In genomic region chr5:145777445-145778063, GRCh38 we compare ENCODE assay signal across 25 cellular contexts.
"Had no signal": no experiment of that assay in that cellular context is flagged by ENCODE, and none has a peak within 500 bp of the region (broad histone marks: within the 10 kb centered on the region; RNA-seq: fewer than 3 reads in every experiment).

No MANE protein-coding gene starts in this region.

- H3K4me3 Mint-ChIP-seq: activated CD4-positive, alpha-beta T cell treated with anti-CD3 and anti-CD28 coated beads for 36 hours; activated CD8-positive, alpha-beta memory T cell treated with anti-CD3 and anti-CD28 coated beads, Interleukin-2, amount 10 ng/mL, durations not matched to agents 7 days and 5 days; activated CD8-positive, alpha-beta T cell treated with anti-CD3 and anti-CD28 coated beads, Interleukin-2, amount 10 ng/mL, durations not matched to agents 7 days and 5 days; activated naive CD4-positive, alpha-beta T cell treated with anti-CD3 and anti-CD28 coated beads, Interleukin-2, amount 50 U/mL, for 24 hours; activated naive CD8-positive, alpha-beta T cell treated with anti-CD3 and anti-CD28 coated beads, Interleukin-2, amount 50 U/mL, for 24 hours; central memory CD8-positive, alpha-beta T cell; effector memory CD8-positive, alpha-beta T cell; memory B cell; naive thymus-derived CD4-positive, alpha-beta T cell; stimulated activated naive CD8-positive, alpha-beta T cell treated with anti-CD3 and anti-CD28 coated beads, Interleukin-15, amount 100 ng/mL, for 72 hours; T-helper 2 cell treated with Interferon-gamma antibody and Interleukin-4, amounts not matched to agents 5 μg/mL and 100 μg/mL, for 36 hours; type B pancreatic cell had no signal

- H3K4me1 Mint-ChIP-seq: activated CD4-positive, alpha-beta T cell treated with anti-CD3 and anti-CD28 coated beads for 36 hours; activated CD8-positive, alpha-beta memory T cell treated with anti-CD3 and anti-CD28 coated beads, Interleukin-2, amount 10 ng/mL, durations not matched to agents 7 days and 5 days; activated naive CD4-positive, alpha-beta T cell treated with anti-CD3 and anti-CD28 coated beads, Interleukin-2, amount 50 U/mL, for 24 hours; activated naive CD8-positive, alpha-beta T cell treated with anti-CD3 and anti-CD28 coated beads, Interleukin-2, amount 50 U/mL, for 24 hours; central memory CD8-positive, alpha-beta T cell; memory B cell; naive thymus-derived CD4-positive, alpha-beta T cell; stimulated activated naive CD8-positive, alpha-beta T cell treated with anti-CD3 and anti-CD28 coated beads, Interleukin-15, amount 100 ng/mL, for 72 hours had no signal

- H3K27ac Mint-ChIP-seq: activated CD4-positive, alpha-beta T cell treated with anti-CD3 and anti-CD28 coated beads for 36 hours; activated CD8-positive, alpha-beta memory T cell treated with anti-CD3 and anti-CD28 coated beads, Interleukin-2, amount 10 ng/mL, durations not matched to agents 7 days and 5 days; activated CD8-positive, alpha-beta T cell treated with anti-CD3 and anti-CD28 coated beads, Interleukin-2, amount 10 ng/mL, durations not matched to agents 7 days and 5 days; activated naive CD4-positive, alpha-beta T cell treated with anti-CD3 and anti-CD28 coated beads, Interleukin-2, amount 50 U/mL, for 24 hours; activated naive CD8-positive, alpha-beta T cell treated with anti-CD3 and anti-CD28 coated beads, Interleukin-2, amount 50 U/mL, for 24 hours; activated T-helper 2 cell treated with anti-CD3 and anti-CD28 coated beads, Interferon-gamma antibody, Interleukin-2, Interleukin-4, amounts not matched to agents 10 μg/mL and 5 μg/mL and 100 μg/mL, durations not matched to agents 14 hours and 24 hours and 36 hours; effector memory CD8-positive, alpha-beta T cell; memory B cell; naive thymus-derived CD4-positive, alpha-beta T cell; progenitor cell of endocrine pancreas; stimulated activated naive CD8-positive, alpha-beta T cell treated with anti-CD3 and anti-CD28 coated beads, Interleukin-15, amount 100 ng/mL, for 72 hours; T-helper 2 cell treated with Interferon-gamma antibody and Interleukin-4, amounts not matched to agents 5 μg/mL and 100 μg/mL, for 36 hours; type B pancreatic cell had no signal

- DNase-seq: activated CD4-positive, alpha-beta T cell treated with anti-CD3 and anti-CD28 coated beads for 36 hours; activated CD4-positive, CD25-positive, alpha-beta regulatory T cell; activated CD8-positive, alpha-beta memory T cell treated with anti-CD3 and anti-CD28 coated beads, Interleukin-2, amount 10 ng/mL, durations not matched to agents 7 days and 5 days; activated CD8-positive, alpha-beta T cell treated with anti-CD3 and anti-CD28 coated beads, Interleukin-2, amount 10 ng/mL, durations not matched to agents 7 days and 5 days; activated naive CD8-positive, alpha-beta T cell treated with anti-CD3 and anti-CD28 coated beads, Interleukin-2, amount 50 U/mL, for 24 hours; activated T-cell treated with anti-CD3 and anti-CD28 coated beads, Interleukin-2, amount 50 U/mL, for 48 hours; effector memory CD8-positive, alpha-beta T cell; gastrocnemius medialis; glutamatergic neuron; left cardiac atrium; midbrain; naive thymus-derived CD4-positive, alpha-beta T cell; stimulated activated CD4-positive, alpha-beta T cell treated with anti-CD3 and anti-CD28 coated beads, Interleukin-12 subunit alpha, Interleukin-12 subunit beta, amount 100 ng/mL, for 4 hours; stimulated activated CD4-positive, alpha-beta T cell treated with anti-CD3 and anti-CD28 coated beads, Interleukin-4, amount 100 ng/mL, for 1 hour; stimulated activated naive CD8-positive, alpha-beta T cell treated with anti-CD3 and anti-CD28 coated beads, Interleukin-15, amount 100 ng/mL, for 72 hours; substantia nigra; uterus had no signal

- H3K9me3 Mint-ChIP-seq: activated naive CD4-positive, alpha-beta T cell treated with anti-CD3 and anti-CD28 coated beads, Interleukin-2, amount 50 U/mL, for 24 hours; activated naive CD8-positive, alpha-beta T cell treated with anti-CD3 and anti-CD28 coated beads, Interleukin-2, amount 50 U/mL, for 24 hours; activated T-helper 2 cell treated with anti-CD3 and anti-CD28 coated beads, Interferon-gamma antibody, Interleukin-2, Interleukin-4, amounts not matched to agents 10 μg/mL and 5 μg/mL and 100 μg/mL, durations not matched to agents 14 hours and 24 hours and 36 hours; central memory CD8-positive, alpha-beta T cell; effector memory CD8-positive, alpha-beta T cell; memory B cell; naive thymus-derived CD4-positive, alpha-beta T cell; stimulated activated naive CD8-positive, alpha-beta T cell treated with anti-CD3 and anti-CD28 coated beads, Interleukin-15, amount 100 ng/mL, for 72 hours; T-helper 2 cell treated with Interferon-gamma antibody and Interleukin-4, amounts not matched to agents 5 μg/mL and 100 μg/mL, for 36 hours; type B pancreatic cell had no signal

- ATAC-seq: activated CD4-positive, alpha-beta T cell treated with anti-CD3 and anti-CD28 coated beads for 36 hours; activated CD8-positive, alpha-beta memory T cell treated with anti-CD3 and anti-CD28 coated beads, Interleukin-2, amount 10 ng/mL, durations not matched to agents 7 days and 5 days; activated CD8-positive, alpha-beta T cell treated with anti-CD3 and anti-CD28 coated beads, Interleukin-2, amount 10 ng/mL, durations not matched to agents 7 days and 5 days; activated naive CD8-positive, alpha-beta T cell treated with anti-CD3 and anti-CD28 coated beads, Interleukin-2, amount 50 U/mL, for 24 hours; effector memory CD8-positive, alpha-beta T cell; naive thymus-derived CD4-positive, alpha-beta T cell; sciatic nerve; stimulated activated naive CD8-positive, alpha-beta T cell treated with anti-CD3 and anti-CD28 coated beads, Interleukin-15, amount 100 ng/mL, for 72 hours had no signal

- H3K36me3 Mint-ChIP-seq: activated CD8-positive, alpha-beta memory T cell treated with anti-CD3 and anti-CD28 coated beads, Interleukin-2, amount 10 ng/mL, durations not matched to agents 7 days and 5 days; activated naive CD4-positive, alpha-beta T cell treated with anti-CD3 and anti-CD28 coated beads, Interleukin-2, amount 50 U/mL, for 24 hours; memory B cell; naive thymus-derived CD4-positive, alpha-beta T cell had no signal

- H3K27me3 Mint-ChIP-seq: activated CD4-positive, alpha-beta T cell treated with anti-CD3 and anti-CD28 coated beads for 36 hours; activated CD8-positive, alpha-beta memory T cell treated with anti-CD3 and anti-CD28 coated beads, Interleukin-2, amount 10 ng/mL, durations not matched to agents 7 days and 5 days; activated naive CD4-positive, alpha-beta T cell treated with anti-CD3 and anti-CD28 coated beads, Interleukin-2, amount 50 U/mL, for 24 hours; activated naive CD8-positive, alpha-beta T cell treated with anti-CD3 and anti-CD28 coated beads, Interleukin-2, amount 50 U/mL, for 24 hours; central memory CD8-positive, alpha-beta T cell; effector memory CD8-positive, alpha-beta T cell; memory B cell; naive thymus-derived CD4-positive, alpha-beta T cell; progenitor cell of endocrine pancreas; stimulated activated naive CD8-positive, alpha-beta T cell treated with anti-CD3 and anti-CD28 coated beads, Interleukin-15, amount 100 ng/mL, for 72 hours; type B pancreatic cell had no signal
